21 cellular contexts compared by ENCODE assay signal in the genomic region with DNA sequence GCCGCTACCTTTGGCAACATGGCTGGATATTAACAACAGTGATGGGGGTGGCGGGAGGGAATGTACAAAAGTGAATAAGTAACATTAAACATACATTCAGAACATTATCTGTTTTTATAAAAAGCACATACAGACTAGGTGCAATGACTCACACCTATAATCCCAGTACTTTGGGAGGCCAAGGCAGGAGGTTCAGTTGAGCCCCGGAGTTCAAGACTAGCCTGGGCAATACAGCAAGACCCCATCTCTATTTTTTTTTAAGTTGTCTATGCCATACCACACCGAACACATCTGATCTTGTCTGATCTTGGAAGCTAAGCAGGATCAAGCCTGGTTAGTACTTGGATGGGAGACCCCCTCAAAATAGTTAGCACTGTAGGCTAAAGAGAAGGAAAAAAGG. TPM values are rescaled to one million over a fixed set of nuclear protein-coding genes. Genes with fewer than 3 reads are reported as not detected.
"Had no signal": no experiment of that assay in that cellular context is flagged by ENCODE, and none has a peak within 500 bp of the region (broad histone marks: within the 10 kb centered on the region; RNA-seq: fewer than 3 reads in every experiment).

No MANE protein-coding gene starts in this region.

- ATAC-seq: gastrocnemius medialis had no signal

- H3K36me3 ChIP-seq: esophagus muscularis mucosa, gastrocnemius medialis had no signal

- H3K9me3 Mint-ChIP-seq: stimulated activated naive B cell treated with anti-CD40 and anti-IgM and Interleukin-4, amounts not matched to agents 10 μg/mL and 1 μg/mL and 100 μg/mL, for 72 hours had no signal

- H3K4me3 ChIP-seq: dorsolateral prefrontal cortex, esophagus muscularis mucosa, gastrocnemius medialis, heart right ventricle, psoas muscle had no signal

- DNase-seq: dorsolateral prefrontal cortex; effector CD8-positive, alpha-beta T cell; gastrocnemius medialis; heart right ventricle; kidney glomerular epithelial cell; naive thymus-derived CD4-positive, alpha-beta T cell; nephron progenitor cell; psoas muscle; retina; spleen; stimulated activated CD4-positive, alpha-beta T cell treated with anti-CD3 and anti-CD28 coated beads, Interleukin-2, amount 100 ng/mL, for 24 hours; stimulated activated CD4-positive, alpha-beta T cell treated with anti-CD3 and anti-CD28 coated beads, Interleukin-4, amount 100 ng/mL, for 4 hours; stimulated activated naive B cell treated with anti-CD40 and anti-IgM and Interleukin-4, amounts not matched to agents 10 μg/mL and 1 μg/mL and 100 μg/mL, for 72 hours; trophoblast cell had no signal

- H3K27ac Mint-ChIP-seq: naive thymus-derived CD4-positive, alpha-beta T cell; nephron progenitor cell had no signal

- FAIRE-seq: endometrium, islet of Langerhans had no signal

- H3K9me3 ChIP-seq: esophagus muscularis mucosa, gastrocnemius medialis, psoas muscle, spleen had no signal

- H3K27ac ChIP-seq: dorsolateral prefrontal cortex, epithelial cell of prostate, esophagus muscularis mucosa, gastrocnemius medialis, psoas muscle had no signal

- H3K4me1 ChIP-seq: psoas muscle had no signal

RNA-seq across cellular contexts. Expression of a gene that starts 1.7 kb away (rescaled TPM):
- total RNA-seq: fibroblast of villous mesenchyme, lung microvascular endothelial cell had no signal

RNA-seq across cellular contexts. Expression of a gene that starts 40.1 kb away (rescaled TPM):
- total RNA-seq: fibroblast of villous mesenchyme; naive thymus-derived CD4-positive, alpha-beta T cell; osteoblast had no signal
- polyA plus RNA-seq: naive thymus-derived CD4-positive, alpha-beta T cell had no signal
